Comparison of ENCODE assay signal across 9 cellular contexts in the genomic region with DNA sequence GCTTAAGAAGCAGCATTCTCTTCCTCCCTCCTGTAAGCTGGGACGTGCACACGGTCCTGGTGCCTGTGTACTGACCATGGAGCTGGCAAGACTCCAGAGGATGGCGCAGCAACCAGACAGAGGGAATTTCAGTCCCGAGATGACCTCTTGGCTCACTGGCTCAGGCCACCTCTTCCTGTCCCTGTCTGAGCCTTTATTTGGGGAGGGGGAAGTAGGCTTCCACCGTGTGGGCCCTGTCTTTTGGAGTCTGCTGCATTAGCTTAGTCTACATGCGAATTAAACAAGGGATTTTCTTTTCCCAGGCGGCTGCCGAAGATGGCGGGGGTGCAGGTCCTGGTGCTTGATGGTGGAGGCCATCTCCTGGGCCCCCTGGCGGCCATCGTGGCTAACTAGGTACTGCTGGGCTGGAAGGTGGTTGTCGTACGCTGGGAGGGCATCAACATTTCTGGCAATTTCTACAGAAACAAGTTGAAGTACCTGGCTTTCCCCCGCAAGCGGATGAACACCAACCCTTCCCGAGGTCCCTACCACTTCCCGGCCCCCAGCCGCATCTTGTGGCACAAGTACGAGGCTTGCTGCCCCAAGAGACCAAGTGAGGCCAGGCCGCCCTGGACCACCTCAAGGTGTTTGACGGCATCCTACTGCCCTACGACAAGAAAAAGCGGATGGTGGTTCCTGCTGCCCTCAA. TPM values are rescaled to one million over a fixed set of nuclear protein-coding genes. Genes with fewer than 3 reads are reported as not detected.
DNase-seq lines count a peak whose midpoint lies in the region; ATAC-seq, FAIRE-seq and TF ChIP-seq lines count a peak whose summit lies in the region.
"Had no signal": no experiment of that assay in that cellular context is flagged by ENCODE, and none has a peak within 500 bp of the region (broad histone marks: within the 10 kb centered on the region; RNA-seq: fewer than 3 reads in every experiment).

No MANE protein-coding gene starts in this region.

- intact Hi-C loops in Calu3 (cut with micrococcal nuclease; ENCODE audit: unreplicated experiment) (no loop called here), IMR-90 (cut with micrococcal nuclease) (no loop called here), GM12878 (cut with micrococcal nuclease; ENCODE audit: unreplicated experiment) (no loop called here), colonic mucosa (cut with DNase I) (loop anchor here (5.0 kb wide), 1 partner anchor 45 kb away; no protein-coding TSS in a partner anchor)
- intact Hi-C loops in naive thymus-derived CD4-positive, alpha-beta T cell (cut with micrococcal nuclease): loop anchor here in 1 of 2 donors (5.0 kb wide), 1 partner anchor 350 kb away; no protein-coding TSS in a partner anchor

- peak; percentile 36 for TF ChIP-seq CTCF in Calu3 (IDR thresholded peaks at IDR 0.05; ENCODE audit: unreplicated experiment)
- TF ChIP-seq CTCF in IMR-90 (conservative IDR thresholded peaks at IDR 0.05; ENCODE audit: low read depth, low read length): 0 out of 2 replicates have a peak, but pooled peaks have one; percentile 19
- TF ChIP-seq CTCF in GM12878 (IDR thresholded peaks at IDR 0.05 in 2 of 3, conservative IDR thresholded peaks at IDR 0.05 in 1 of 3; ENCODE audit: control insufficient read depth in 2 of 3, extremely low read depth in 1 of 3, insufficient read depth in 1 of 3, low read depth in 3 of 3, low read length in 3 of 3): peak in 2 of 3 experiments; percentile 11 to 17; a peak in 1 of 6 replicates
- no peak for TF ChIP-seq CTCF in colonic mucosa (IDR thresholded peaks at IDR 0.05)

- peak overlapping the region; percentile 75; the same call in 1 of the 2 replicates for H2BK20ac ChIP-seq in IMR-90 (ENCODE audit: low read depth, low read length)

- FAIRE-seq in GM12878 (lab: Jason Lieb, UNC): no peak

- H3K4me1 ChIP-seq in IMR-90 (ENCODE audit: control insufficient read depth, insufficient read depth, low read length) (peaks cover 9% of the 10 kb centered on the region), GM12878 (ENCODE audit: control insufficient read depth, insufficient read depth, low read length) (peaks cover 14% of the 10 kb centered on the region), colonic mucosa (peaks cover 11% of the 10 kb centered on the region)
- peaks cover 44 to 75% of the 10 kb centered on the region in 2 donors for H3K4me1 ChIP-seq in naive thymus-derived CD4-positive, alpha-beta T cell (ENCODE audit: control insufficient read depth in 2 of 2, insufficient read depth in 2 of 2, low read length in 2 of 2)
- H3K4me1 ChIP-seq: prostate gland had no signal

- TF ChIP-seq POLR2A in IMR-90 (IDR thresholded peaks at IDR 0.05; ENCODE audit: low read depth, low read length) (no peak), GM12878 (IDR thresholded peaks at IDR 0.05; ENCODE audit: low read depth, low read length) (no peak)

- H3K23ac ChIP-seq in IMR-90 (ENCODE audit: low read depth, low read length): no peak overlapping the region

- H3K56ac ChIP-seq in IMR-90 (ENCODE audit: extremely low read depth, insufficient read depth, low read length): no peak overlapping the region

- H2AK9ac ChIP-seq in IMR-90 (replicated peaks; ENCODE audit: low read depth, low read length, poor library complexity): peak overlapping the region; percentile 68

- CTCF ChIA-PET in Calu3 (lab: Charles Lee) (interaction anchor here (1.2 kb wide), 1 partner anchor 97 kb away, joined by 3 read pairs; no protein-coding TSS in a partner anchor), IMR-90 (lab: Yijun Ruan, JAX) (interaction anchor here (2.3 kb wide), 1 partner anchor 173 kb away, joined by 12 read pairs; no protein-coding TSS in a partner anchor), GM12878 (lab: Yijun Ruan, JAX) (interaction anchor here (1.1 to 5.9 kb wide), 9 partner anchors 9 to 182 kb away, joined by 3 to 59 read pairs (median 6); no protein-coding TSS in a partner anchor)
- CTCF ChIA-PET in naive thymus-derived CD4-positive, alpha-beta T cell (lab: Charles Lee): interaction anchor here (1.4 to 3.8 kb wide), 8 partner anchors 13 to 172 kb away, joined by 4 to 56 read pairs (median 20); partner anchors contain the start of gene FCMR

- POLR2A ChIA-PET in IMR-90 (lab: Charles Lee; ENCODE audit: unreplicated experiment) (no interaction called here), GM12878 (lab: Charles Lee) (no interaction called here)
- POLR2A ChIA-PET in naive thymus-derived CD4-positive, alpha-beta T cell (lab: Charles Lee): interaction anchor here (0.8 to 17.9 kb wide), 15 partner anchors 9 to 415 kb away, joined by 3 to 600 read pairs (median 7); partner anchors contain the start of genes FCMR and IL24

- peak overlapping the region; percentile 70; the same call in 1 of the 2 replicates for H2AK5ac ChIP-seq in IMR-90 (ENCODE audit: low read depth, low read length)

- no peaks in the 10 kb centered on the region for H3K27me3 Mint-ChIP-seq in Calu3 (ENCODE audit: unreplicated experiment)
- H3K27me3 Mint-ChIP-seq in naive thymus-derived CD4-positive, alpha-beta T cell: peaks cover 0 to 6% (median 0%) of the 10 kb centered on the region in 5 donors

- no peak overlapping the region for H3K27ac ChIP-seq in IMR-90 (ENCODE audit: insufficient read depth, low read length)
- no peak overlapping the region for H3K27ac ChIP-seq in GM12878 (ENCODE audit: control insufficient read depth, insufficient read depth)
- peak overlapping the region; percentile 75 for H3K27ac ChIP-seq in naive thymus-derived CD4-positive, alpha-beta T cell (ENCODE audit: low read depth, low read length)
- no peak overlapping the region for H3K27ac ChIP-seq in colonic mucosa
- H3K27ac ChIP-seq: prostate gland had no signal

- in situ Hi-C loops in IMR-90 (cut with MboI; ENCODE audit: low sequenced_read_pairs) (no loop called here), GM12878 (cut with MboI) (no loop called here)

- H4K91ac ChIP-seq in IMR-90 (ENCODE audit: insufficient read depth, low read depth, low read length): peak overlapping the region; percentile 55; the same call in 1 of the 2 replicates

- H4K20me1 ChIP-seq in IMR-90 (ENCODE audit: insufficient read depth, low read length) (no peaks in the 10 kb centered on the region), GM12878 (ENCODE audit: control insufficient read depth, insufficient read depth) (no peaks in the 10 kb centered on the region; the same call in 1 of the 2 replicates)

- ATAC-seq in IMR-90 (ENCODE audit: low read depth) (no peak), GM12878 (no peak), HG02970 (IDR thresholded peaks at IDR 0.05; ENCODE audit: low FRiP score, unreplicated experiment) (no peak)
- no peak for ATAC-seq in naive thymus-derived CD4-positive, alpha-beta T cell

- DNase-seq in Calu3: peak; percentile 35
- no peak for DNase-seq in IMR-90
- DNase-seq in GM12878 (ENCODE audit: low read depth, low spot score): no peak
- no peak for DNase-seq in naive thymus-derived CD4-positive, alpha-beta T cell
- DNase-seq in NCI-H2196 treated with DMSO at 0.1 percent for 48 hours (lab: John Stamatoyannopoulos, UW; ENCODE audit: unreplicated experiment): no peak
- no peak for DNase-seq in stimulated activated CD4-positive, alpha-beta T cell treated with anti-CD3 and anti-CD28 coated beads, Interleukin-2, amount 100 ng/mL, for 24 hours
- DNase-seq in colonic mucosa: no peak

- H3K36me3 Mint-ChIP-seq in Calu3 (ENCODE audit: insufficient read depth, unreplicated experiment): peaks cover 9% of the 10 kb centered on the region
- H3K36me3 Mint-ChIP-seq in naive thymus-derived CD4-positive, alpha-beta T cell: peaks cover 22 to 67% (median 60%) of the 10 kb centered on the region in 5 donors

- H3K79me1 ChIP-seq in IMR-90 (ENCODE audit: low read depth in 1 of 2, low read length in 2 of 2): peaks cover 0 to 11% of the 10 kb centered on the region in 2 experiments; a peak in 2 of 4 replicates

- dilution Hi-C loops in IMR-90 (cut with HindIII; ENCODE audit: low sequenced_read_pairs, unreplicated experiment): no loop called here

- peaks cover 7% of the 10 kb centered on the region; the same call in 1 of the 2 replicates for H3K27me3 ChIP-seq in IMR-90 (ENCODE audit: control insufficient read depth, insufficient read depth, low read length)
- H3K27me3 ChIP-seq in GM12878 (replicated peaks in 1 of 2; ENCODE audit: control insufficient read depth in 2 of 2, insufficient read depth in 2 of 2, low read length in 1 of 2): no peaks in the 10 kb centered on the region
- H3K27me3 ChIP-seq in naive thymus-derived CD4-positive, alpha-beta T cell (ENCODE audit: control insufficient read depth in 2 of 2, insufficient read depth in 2 of 2, low read length in 2 of 2): no peaks in the 10 kb centered on the region
- no peaks in the 10 kb centered on the region for H3K27me3 ChIP-seq in colonic mucosa

- SMC1A ChIA-PET in GM12878 (lab: Charles Lee; ENCODE audit: uncharacterized antibody, unreplicated experiment): interaction anchor here (0.8 to 2.8 kb wide), 9 partner anchors 26 to 272 kb away, joined by 3 to 11 read pairs (median 4); partner anchors contain the start of gene DYRK3

- H3K9me3 ChIP-seq in IMR-90 (ENCODE audit: control insufficient read depth, insufficient read depth, low read length) (no peaks in the 10 kb centered on the region), GM12878 (replicated peaks; ENCODE audit: control insufficient read depth, insufficient read depth, low read length) (no peaks in the 10 kb centered on the region), colonic mucosa (no peaks in the 10 kb centered on the region)
- H3K9me3 ChIP-seq in naive thymus-derived CD4-positive, alpha-beta T cell (ENCODE audit: control insufficient read depth in 2 of 3, low read length in 3 of 3): no peaks in the 10 kb centered on the region
- H3K9me3 ChIP-seq: prostate gland had no signal

- peak overlapping the region; percentile 86 for H3K4ac ChIP-seq in IMR-90 (ENCODE audit: low read depth, low read length)

- no peak overlapping the region for H2BK5ac ChIP-seq in IMR-90 (ENCODE audit: low read depth, low read length, poor library complexity, severe bottlenecking)

- H3K9ac ChIP-seq in IMR-90 (ENCODE audit: low read depth, low read length) (no peak overlapping the region), GM12878 (ENCODE audit: control insufficient read depth, insufficient read depth, low read length) (no peak overlapping the region), colonic mucosa (ENCODE audit: low read depth in 2 of 2, low read length in 2 of 2) (no peak overlapping the region)

- H3K9me1 ChIP-seq in IMR-90 (ENCODE audit: insufficient read depth, low read length): peaks cover 18% of the 10 kb centered on the region

- peak overlapping the region in 1 of 2 experiments; percentile 38; a peak in 1 of 4 replicates for H4K8ac ChIP-seq in IMR-90 (ENCODE audit: low read depth in 2 of 2, low read length in 2 of 2)

- RAD21 ChIA-PET in GM12878 (lab: Charles Lee; ENCODE audit: unreplicated experiment): interaction anchor here (1.5 kb wide), 1 partner anchor 173 kb away, joined by 4 read pairs; no protein-coding TSS in a partner anchor

- H3K4me2 ChIP-seq in IMR-90 (ENCODE audit: low read depth, low read length): no peak overlapping the region
- H3K4me2 ChIP-seq in GM12878 (ENCODE audit: control insufficient read depth, insufficient read depth): no peak overlapping the region

- H2AFZ ChIP-seq in IMR-90 (replicated peaks; ENCODE audit: low read length, poor library complexity) (no peak overlapping the region), GM12878 (ENCODE audit: control insufficient read depth, low read depth, low read length) (no peak overlapping the region)

- H3K4me3 Mint-ChIP-seq in Calu3 (ENCODE audit: low read depth, unreplicated experiment): no peak overlapping the region
- H3K4me3 Mint-ChIP-seq in naive thymus-derived CD4-positive, alpha-beta T cell: peak overlapping the region; percentile 49 to 81 (median 64)

- 91% methylated on average over 16 of the region's 23 CpGs; no CpG with 5 or more reads in 1 of the 2 experiments for WGBS in IMR-90 (ENCODE audit: extremely low coverage in 2 of 2, insufficient read length in 1 of 2), 2 experiments
- 98% methylated on average over 23 of the region's 23 CpGs for WGBS in GM12878 (ENCODE audit: insufficient coverage, insufficient replicate concordance, low lambda C conversion rate, missing lambda C conversion rate)

- peaks cover 8% of the 10 kb centered on the region for H3K79me2 ChIP-seq in GM12878 (ENCODE audit: control insufficient read depth, insufficient read depth, low read length)

- H2BK120ac ChIP-seq in IMR-90 (ENCODE audit: low read depth, low read length): peak overlapping the region; percentile 82

- TF ChIP-seq RAD21 in IMR-90 (IDR thresholded peaks at IDR 0.05; ENCODE audit: low read length): no peak; the same call in 1 of the 2 replicates
- TF ChIP-seq RAD21 in GM12878 (IDR thresholded peaks at IDR 0.05; ENCODE audit: insufficient read depth, low read depth, low read length): no peak

- peaks cover 32% of the 10 kb centered on the region for H3K4me1 Mint-ChIP-seq in Calu3 (ENCODE audit: low read depth, unreplicated experiment)
- H3K4me1 Mint-ChIP-seq in naive thymus-derived CD4-positive, alpha-beta T cell: peaks cover 56 to 94% (median 86%) of the 10 kb centered on the region in 7 donors

- no peaks in the 10 kb centered on the region for H3K9me3 Mint-ChIP-seq in Calu3 (ENCODE audit: low read depth, unreplicated experiment)
- peaks cover 0 to 8% (median 0%) of the 10 kb centered on the region in 11 donors for H3K9me3 Mint-ChIP-seq in naive thymus-derived CD4-positive, alpha-beta T cell

- no peak overlapping the region for H3K27ac Mint-ChIP-seq in Calu3 (ENCODE audit: unreplicated experiment)
- peak overlapping the region in 8 of 9 donors; percentile 91 to 98 (median 95) for H3K27ac Mint-ChIP-seq in naive thymus-derived CD4-positive, alpha-beta T cell

- no peak overlapping the region for H3K4me3 ChIP-seq in IMR-90 (ENCODE audit: insufficient read depth, low read depth, low read length)
- H3K4me3 ChIP-seq in GM12878: no peak overlapping the region
- H3K4me3 ChIP-seq in naive thymus-derived CD4-positive, alpha-beta T cell (ENCODE audit: low read length): no peak overlapping the region
- no peak overlapping the region for H3K4me3 ChIP-seq in colonic mucosa
- H3K4me3 ChIP-seq: prostate gland had no signal

- BruUV-seq in Calu3 (replicated peaks; lab: Mats Ljungman, UMichigan) (no TSS peak), IMR-90 (replicated peaks; lab: Mats Ljungman, UMichigan) (no TSS peak), GM12878 (replicated peaks; lab: Mats Ljungman, UMichigan) (no TSS peak)

- no peak for TF ChIP-seq EP300 in GM12878 (IDR thresholded peaks at IDR 0.05; ENCODE audit: borderline replicate concordance in 1 of 2, control insufficient read depth in 1 of 2, low read depth in 2 of 2, low read length in 2 of 2)

- no peak overlapping the region for H3K18ac ChIP-seq in IMR-90 (ENCODE audit: low read depth, low read length)

- H3K36me3 ChIP-seq in IMR-90 (ENCODE audit: control insufficient read depth, insufficient read depth, low read length): no peaks in the 10 kb centered on the region
- peaks cover 29 to 43% of the 10 kb centered on the region in 2 experiments for H3K36me3 ChIP-seq in GM12878 (ENCODE audit: control insufficient read depth in 2 of 2, insufficient read depth in 2 of 2, low read length in 1 of 2)
- peaks cover 29 to 66% (median 40%) of the 10 kb centered on the region in 3 experiments for H3K36me3 ChIP-seq in naive thymus-derived CD4-positive, alpha-beta T cell (ENCODE audit: control insufficient read depth in 2 of 3, insufficient read depth in 3 of 3, low read length in 3 of 3)
- H3K36me3 ChIP-seq in colonic mucosa: no peaks in the 10 kb centered on the region
- H3K36me3 ChIP-seq: prostate gland had no signal

- H4K5ac ChIP-seq in IMR-90 (ENCODE audit: low read depth, low read length): no peak overlapping the region

- no peak overlapping the region; the same call in 1 of the 2 replicates for H3K14ac ChIP-seq in IMR-90 (replicated peaks; ENCODE audit: low read depth, low read length)

- H2BK15ac ChIP-seq in IMR-90 (ENCODE audit: low read depth, low read length): peak overlapping the region; percentile 79; the same call in 1 of the 3 replicates

RNA-seq across cellular contexts. Expression of gene IL24, which starts 10.2 kb away (rescaled TPM):
- total RNA-seq in Calu3 (2022): not detected in 2 replicates
- under 0.01 and 0.18 TPM in 2 replicates for total RNA-seq in IMR-90 (2012; rRNA removed)
- 0.12 and 0.22 TPM in 2 replicates for polyA plus RNA-seq in IMR-90 (2012; rRNA removed)
- polyA plus RNA-seq in IMR-90 (2012; cell fraction: cytosol; rRNA removed): 0.04 TPM in 1 of 2 replicates, not detected in the other
- 0.05 and 0.34 TPM in 2 replicates for polyA plus RNA-seq in IMR-90 (2012; cell fraction: nucleus; rRNA removed; ENCODE audit: low replicate concordance)
- 0.29 TPM in 1 of 2 replicates, not detected in the other for total RNA-seq in GM12878 (2013; cell fraction: nucleolus; rRNA removed)
- 0.11 TPM in 2 replicates for total RNA-seq in GM12878 (2014; rRNA removed)
- total RNA-seq in GM12878 (2014; rRNA removed; fragmentation: Illumina TruSeq; extraction: Trizol): 0.22 TPM in 1 of 2 replicates, not detected in the other
- total RNA-seq in GM12878 (2021): 0.16 TPM in 1 of 2 replicates, not detected in the other
- polyA plus RNA-seq in GM12878 (2011; ENCODE audit: low read depth): 14.3 TPM
- polyA plus RNA-seq in GM12878 (2011; rRNA removed): 0.05 and 0.19 TPM in 2 replicates
- 0.03 TPM in 1 of 2 replicates, not detected in the other for polyA plus RNA-seq in GM12878 (2011; cell fraction: cytosol; rRNA removed)
- polyA plus RNA-seq in GM12878 (2011; cell fraction: nucleus; rRNA removed): not detected in 2 replicates
- 28.2 and 39.9 TPM in 2 replicates for polyA plus RNA-seq in GM12878 (2012)
- polyA plus RNA-seq in GM12878 (2014; fragmentation: Illumina TruSeq; extraction: Trizol): 0.21 and 0.41 TPM in 2 replicates
- polyA plus RNA-seq in GM12878 (2014; fragmentation: Nextera tagmentation; extraction: Ambion mirVana): 10 to 100 TPM; 19.0 to 19.8 TPM
- polyA plus RNA-seq in GM12878 (2014; rRNA removed): 0.13 and 0.35 TPM in 2 replicates
- 1 to 10 TPM; 5.1 to 6.4 TPM for polyA plus RNA-seq in GM12878 (2016; fragmentation: Nextera tagmentation; extraction: Ambion mirVana)
- not detected in 2 replicates for polyA minus RNA-seq in GM12878 (2011; rRNA and poly(A)+ RNA removed)
- not detected in 2 replicates for polyA minus RNA-seq in GM12878 (2011; cell fraction: cytosol; rRNA and poly(A)+ RNA removed)
- polyA minus RNA-seq in GM12878 (2011; cell fraction: nucleus; rRNA and poly(A)+ RNA removed): not detected in 2 replicates
- total RNA-seq in naive thymus-derived CD4-positive, alpha-beta T cell: under 1 TPM in 1 of 5 experiments, not detected in 4; 0.51 TPM
- 10 to 100 TPM; 27.9 to 28.4 TPM for polyA plus RNA-seq in naive thymus-derived CD4-positive, alpha-beta T cell
- total RNA-seq in colonic mucosa: not detected
- total RNA-seq: prostate gland had no signal

RNA-seq across cellular contexts. Expression of gene FCMR, which starts 14.3 kb away (rescaled TPM):
- 0.86 and 1.1 TPM in 2 replicates for total RNA-seq in Calu3 (2022)
- not detected in 2 replicates for total RNA-seq in IMR-90 (2012; rRNA removed)
- polyA plus RNA-seq in IMR-90 (2012; rRNA removed): 0.09 and 0.29 TPM in 2 replicates
- 0.41 and 0.58 TPM in 2 replicates for polyA plus RNA-seq in IMR-90 (2012; cell fraction: cytosol; rRNA removed)
- 0.17 TPM in 1 of 2 replicates, not detected in the other for polyA plus RNA-seq in IMR-90 (2012; cell fraction: nucleus; rRNA removed; ENCODE audit: low replicate concordance)
- total RNA-seq in GM12878 (2013; cell fraction: nucleolus; rRNA removed): 279 and 312 TPM in 2 replicates
- 112 and 125 TPM in 2 replicates for total RNA-seq in GM12878 (2014; rRNA removed)
- 95.3 and 97.0 TPM in 2 replicates for total RNA-seq in GM12878 (2014; rRNA removed; fragmentation: Illumina TruSeq; extraction: Trizol)
- 191 and 207 TPM in 2 replicates for total RNA-seq in GM12878 (2021)
- polyA plus RNA-seq in GM12878 (2011; ENCODE audit: low read depth): 172 TPM
- 110 and 200 TPM in 2 replicates for polyA plus RNA-seq in GM12878 (2011; rRNA removed)
- polyA plus RNA-seq in GM12878 (2011; cell fraction: cytosol; rRNA removed): 276 and 324 TPM in 2 replicates
- polyA plus RNA-seq in GM12878 (2011; cell fraction: nucleus; rRNA removed): 227 and 311 TPM in 2 replicates
- 247 and 253 TPM in 2 replicates for polyA plus RNA-seq in GM12878 (2012)
- polyA plus RNA-seq in GM12878 (2014; fragmentation: Illumina TruSeq; extraction: Trizol): 245 and 297 TPM in 2 replicates
- polyA plus RNA-seq in GM12878 (2014; fragmentation: Nextera tagmentation; extraction: Ambion mirVana): 10 to 100 TPM; 79.7 to 81.7 TPM
- 155 and 157 TPM in 2 replicates for polyA plus RNA-seq in GM12878 (2014; rRNA removed)
- 100 to 1,000 TPM; 107 to 120 TPM for polyA plus RNA-seq in GM12878 (2016; fragmentation: Nextera tagmentation; extraction: Ambion mirVana)
- polyA minus RNA-seq in GM12878 (2011; rRNA and poly(A)+ RNA removed): 217 and 266 TPM in 2 replicates
- 72.0 and 80.5 TPM in 2 replicates for polyA minus RNA-seq in GM12878 (2011; cell fraction: cytosol; rRNA and poly(A)+ RNA removed)
- 80.6 and 107 TPM in 2 replicates for polyA minus RNA-seq in GM12878 (2011; cell fraction: nucleus; rRNA and poly(A)+ RNA removed)
- 100 to 1,000 TPM; 103 to 943 (median 312) TPM for total RNA-seq in naive thymus-derived CD4-positive, alpha-beta T cell
- polyA plus RNA-seq in naive thymus-derived CD4-positive, alpha-beta T cell: 100 to 1,000 TPM; 803 to 998 TPM
- 1 to 10 TPM; 2.3 to 2.7 TPM for total RNA-seq in colonic mucosa

RNA-seq across cellular contexts. Expression of gene PIGR, which starts 38.8 kb away (rescaled TPM):
- 250 and 367 TPM in 2 replicates for total RNA-seq in Calu3 (2022)
- not detected in 2 replicates for total RNA-seq in IMR-90 (2012; rRNA removed)
- not detected in 2 replicates for polyA plus RNA-seq in IMR-90 (2012; rRNA removed)
- not detected in 2 replicates for polyA plus RNA-seq in IMR-90 (2012; cell fraction: cytosol; rRNA removed)
- not detected in 2 replicates for polyA plus RNA-seq in IMR-90 (2012; cell fraction: nucleus; rRNA removed; ENCODE audit: low replicate concordance)
- 0.59 and 0.61 TPM in 2 replicates for total RNA-seq in GM12878 (2013; cell fraction: nucleolus; rRNA removed)
- total RNA-seq in GM12878 (2014; rRNA removed): 1.6 and 1.8 TPM in 2 replicates
- 7.6 and 7.9 TPM in 2 replicates for total RNA-seq in GM12878 (2014; rRNA removed; fragmentation: Illumina TruSeq; extraction: Trizol)
- 4.7 and 5.0 TPM in 2 replicates for total RNA-seq in GM12878 (2021)
- 1.3 TPM for polyA plus RNA-seq in GM12878 (2011; ENCODE audit: low read depth)
- polyA plus RNA-seq in GM12878 (2011; rRNA removed): 1.7 and 1.8 TPM in 2 replicates
- 0.92 and 0.93 TPM in 2 replicates for polyA plus RNA-seq in GM12878 (2011; cell fraction: cytosol; rRNA removed)
- polyA plus RNA-seq in GM12878 (2011; cell fraction: nucleus; rRNA removed): 1.0 TPM in 2 replicates
- polyA plus RNA-seq in GM12878 (2012): 2.4 and 5.4 TPM in 2 replicates
- 4.1 and 14.3 TPM in 2 replicates for polyA plus RNA-seq in GM12878 (2014; fragmentation: Illumina TruSeq; extraction: Trizol)
- polyA plus RNA-seq in GM12878 (2014; fragmentation: Nextera tagmentation; extraction: Ambion mirVana): 1 to 10 TPM; 1.1 to 2.0 TPM
- polyA plus RNA-seq in GM12878 (2014; rRNA removed): 1.7 and 2.4 TPM in 2 replicates
- 1 to 10 TPM in 1 of 2 experiments, under 1 TPM in 1; 0.96 to 1.2 TPM for polyA plus RNA-seq in GM12878 (2016; fragmentation: Nextera tagmentation; extraction: Ambion mirVana)
- 3.9 and 4.7 TPM in 2 replicates for polyA minus RNA-seq in GM12878 (2011; rRNA and poly(A)+ RNA removed)
- polyA minus RNA-seq in GM12878 (2011; cell fraction: cytosol; rRNA and poly(A)+ RNA removed): 1.9 and 3.5 TPM in 2 replicates
- polyA minus RNA-seq in GM12878 (2011; cell fraction: nucleus; rRNA and poly(A)+ RNA removed): 4.5 and 5.0 TPM in 2 replicates
- total RNA-seq in naive thymus-derived CD4-positive, alpha-beta T cell: not detected
- polyA plus RNA-seq in naive thymus-derived CD4-positive, alpha-beta T cell: not detected
- over 10,000 TPM in 1 of 2 donors, 1,000 to 10,000 TPM in 1; 7,504 to 12,164 TPM for total RNA-seq in colonic mucosa

RNA-seq across cellular contexts. Expression of gene IL20, which starts 42.0 kb away (rescaled TPM):
- not detected in 2 replicates for total RNA-seq in Calu3 (2022)
- total RNA-seq in IMR-90 (2012; rRNA removed): not detected in 2 replicates
- polyA plus RNA-seq in IMR-90 (2012; rRNA removed): not detected in 2 replicates
- not detected in 2 replicates for polyA plus RNA-seq in IMR-90 (2012; cell fraction: cytosol; rRNA removed)
- 0.11 TPM in 1 of 2 replicates, not detected in the other for polyA plus RNA-seq in IMR-90 (2012; cell fraction: nucleus; rRNA removed; ENCODE audit: low replicate concordance)
- not detected in 2 replicates for total RNA-seq in GM12878 (2013; cell fraction: nucleolus; rRNA removed)
- 0.11 TPM in 1 of 2 replicates, not detected in the other for total RNA-seq in GM12878 (2014; rRNA removed)
- total RNA-seq in GM12878 (2014; rRNA removed; fragmentation: Illumina TruSeq; extraction: Trizol): 0.13 TPM in 1 of 2 replicates, not detected in the other
- total RNA-seq in GM12878 (2021): not detected in 2 replicates
- polyA plus RNA-seq in GM12878 (2011; ENCODE audit: low read depth): not detected
- polyA plus RNA-seq in GM12878 (2011; rRNA removed): not detected in 2 replicates
- not detected in 2 replicates for polyA plus RNA-seq in GM12878 (2011; cell fraction: cytosol; rRNA removed)
- not detected in 2 replicates for polyA plus RNA-seq in GM12878 (2011; cell fraction: nucleus; rRNA removed)
- polyA plus RNA-seq in GM12878 (2012): not detected in 2 replicates
- not detected in 2 replicates for polyA plus RNA-seq in GM12878 (2014; fragmentation: Illumina TruSeq; extraction: Trizol)
- polyA plus RNA-seq in GM12878 (2014; fragmentation: Nextera tagmentation; extraction: Ambion mirVana): under 1 TPM in 1 of 2 experiments, not detected in 1; 0.08 TPM
- not detected in 2 replicates for polyA plus RNA-seq in GM12878 (2014; rRNA removed)
- polyA plus RNA-seq in GM12878 (2016; fragmentation: Nextera tagmentation; extraction: Ambion mirVana): not detected
- polyA minus RNA-seq in GM12878 (2011; rRNA and poly(A)+ RNA removed): not detected in 2 replicates
- not detected in 2 replicates for polyA minus RNA-seq in GM12878 (2011; cell fraction: cytosol; rRNA and poly(A)+ RNA removed)
- polyA minus RNA-seq in GM12878 (2011; cell fraction: nucleus; rRNA and poly(A)+ RNA removed): not detected in 2 replicates
- total RNA-seq in naive thymus-derived CD4-positive, alpha-beta T cell: not detected
- polyA plus RNA-seq in naive thymus-derived CD4-positive, alpha-beta T cell: not detected
- not detected for total RNA-seq in colonic mucosa
- total RNA-seq: prostate gland had no signal

Comparison
In these comparisons a context has a peak if more than half of its experiments do, and no peak if none do; other contexts are left out.
1. RNA of gene FCMR, which starts 14.3 kb away (total RNA-seq): 103 to 943 TPM in naive thymus-derived CD4-positive, alpha-beta T cell and 95.3 to 312 TPM in GM12878; 2.3 to 2.7 TPM in colonic mucosa, 0.86 to 1.1 TPM in Calu3 and not detected in IMR-90; every median in the first group is over 10 times any median in the second.
2. RNA of gene PIGR, which starts 38.8 kb away (total RNA-seq): 7,504 to 12,164 TPM in colonic mucosa and 250 to 367 TPM in Calu3; 0.59 to 7.9 TPM in GM12878, not detected in naive thymus-derived CD4-positive, alpha-beta T cell and not detected in IMR-90; every median in the first group is over 10 times any median in the second.